24 cellular contexts compared by ENCODE assay signal in genomic region chr5:131818001-131818724, GRCh38. TPM values are rescaled to one million over a fixed set of nuclear protein-coding genes. Genes with fewer than 3 reads are reported as not detected.
DNase-seq lines count a peak whose midpoint lies in the region; ATAC-seq and TF ChIP-seq lines count a peak whose summit lies in the region.
"Had no signal": no experiment of that assay in that cellular context is flagged by ENCODE, and none has a peak within 500 bp of the region (broad histone marks: within the 10 kb centered on the region; RNA-seq: fewer than 3 reads in every experiment).

No MANE protein-coding gene starts in this region.

- H3K27ac Mint-ChIP-seq in activated naive CD8-positive, alpha-beta T cell treated with anti-CD3 and anti-CD28 coated beads, Interleukin-2, amount 10 ng/mL, durations not matched to agents 7 days and 5 days = peak overlapping the region; percentile 62
- H3K27ac Mint-ChIP-seq in activated naive CD8-positive, alpha-beta T cell treated with anti-CD3 and anti-CD28 coated beads, Interleukin-2, amount 50 U/mL, for 24 hours = no peak overlapping the region
- H3K27ac Mint-ChIP-seq in T-cell (peak overlapping the region; percentile 41 to 74), memory B cell (no peak overlapping the region), nephron progenitor cell (no peak overlapping the region)
- H3K27ac Mint-ChIP-seq: H9, HFFc6 had no signal

- no peaks in the 10 kb centered on the region for H3K36me3 Mint-ChIP-seq in activated naive CD8-positive, alpha-beta T cell treated with anti-CD3 and anti-CD28 coated beads, Interleukin-2, amount 10 ng/mL, durations not matched to agents 7 days and 5 days
- no peaks in the 10 kb centered on the region for H3K36me3 Mint-ChIP-seq in activated naive CD8-positive, alpha-beta T cell treated with anti-CD3 and anti-CD28 coated beads, Interleukin-2, amount 50 U/mL, for 24 hours (ENCODE audit: low read depth)
- H3K36me3 Mint-ChIP-seq in T-cell (no peaks in the 10 kb centered on the region), memory B cell (no peaks in the 10 kb centered on the region), nephron progenitor cell (ENCODE audit: low read depth) (no peaks in the 10 kb centered on the region)
- H3K36me3 Mint-ChIP-seq: CD4-positive, CD25-positive, alpha-beta regulatory T cell had no signal

- no peak for ATAC-seq in activated naive CD8-positive, alpha-beta T cell treated with anti-CD3 and anti-CD28 coated beads, Interleukin-2, amount 10 ng/mL, durations not matched to agents 7 days and 5 days (ENCODE audit: low read depth)
- ATAC-seq in activated naive CD8-positive, alpha-beta T cell treated with anti-CD3 and anti-CD28 coated beads, Interleukin-2, amount 50 U/mL, for 24 hours = no peak
- ATAC-seq in GM19035 (IDR thresholded peaks at IDR 0.05; ENCODE audit: unreplicated experiment) (peak; percentile 59), T-cell (replicated peaks in 1 of 4) (no peak), memory B cell (ENCODE audit: low read depth) (peak; percentile 48), Right ventricle myocardium inferior (no peak)
- ATAC-seq: K562, PC-3 had no signal

- H3K27me3 Mint-ChIP-seq in activated naive CD8-positive, alpha-beta T cell treated with anti-CD3 and anti-CD28 coated beads, Interleukin-2, amount 10 ng/mL, durations not matched to agents 7 days and 5 days = peaks cover 22% of the 10 kb centered on the region
- H3K27me3 Mint-ChIP-seq in activated naive CD8-positive, alpha-beta T cell treated with anti-CD3 and anti-CD28 coated beads, Interleukin-2, amount 50 U/mL, for 24 hours = peaks cover 6% of the 10 kb centered on the region
- peaks cover 0 to 2% of the 10 kb centered on the region in 2 donors for H3K27me3 Mint-ChIP-seq in T-cell
- H3K27me3 Mint-ChIP-seq in memory B cell = no peaks in the 10 kb centered on the region
- no peaks in the 10 kb centered on the region for H3K27me3 Mint-ChIP-seq in nephron progenitor cell (ENCODE audit: low read depth, poor library complexity)

- TF ChIP-seq CTCF in nephron progenitor cell (IDR thresholded peaks at IDR 0.05) = no peak

- H3K4me3 Mint-ChIP-seq in activated naive CD8-positive, alpha-beta T cell treated with anti-CD3 and anti-CD28 coated beads, Interleukin-2, amount 10 ng/mL, durations not matched to agents 7 days and 5 days = peak overlapping the region; percentile 19
- H3K4me3 Mint-ChIP-seq in activated naive CD8-positive, alpha-beta T cell treated with anti-CD3 and anti-CD28 coated beads, Interleukin-2, amount 50 U/mL, for 24 hours = no peak overlapping the region
- H3K4me3 Mint-ChIP-seq in T-cell (no peak overlapping the region), memory B cell (peak overlapping the region; percentile 56), nephron progenitor cell (no peak overlapping the region)
- H3K4me3 Mint-ChIP-seq: CD4-positive, CD25-positive, alpha-beta regulatory T cell; H9; HFFc6 had no signal

- H3K4me1 Mint-ChIP-seq in activated naive CD8-positive, alpha-beta T cell treated with anti-CD3 and anti-CD28 coated beads, Interleukin-2, amount 10 ng/mL, durations not matched to agents 7 days and 5 days = peaks cover 4% of the 10 kb centered on the region
- peaks cover 6% of the 10 kb centered on the region for H3K4me1 Mint-ChIP-seq in activated naive CD8-positive, alpha-beta T cell treated with anti-CD3 and anti-CD28 coated beads, Interleukin-2, amount 50 U/mL, for 24 hours
- H3K4me1 Mint-ChIP-seq in T-cell (peaks cover 0 to 11% (median 8%) of the 10 kb centered on the region in 3 donors), memory B cell (peaks cover 6% of the 10 kb centered on the region), nephron progenitor cell (no peaks in the 10 kb centered on the region)

- CTCF ChIA-PET in T-cell (lab: Charles Lee) = interaction anchor here in 1 of 2 donors (0.7 kb wide), 1 partner anchor 96 kb away, joined by 3 read pairs; no protein-coding TSS in a partner anchor

- DNase-seq in activated naive CD8-positive, alpha-beta T cell treated with anti-CD3 and anti-CD28 coated beads, Interleukin-2, amount 10 ng/mL, durations not matched to agents 7 days and 5 days = no peak
- no peak for DNase-seq in activated naive CD8-positive, alpha-beta T cell treated with anti-CD3 and anti-CD28 coated beads, Interleukin-2, amount 50 U/mL, for 24 hours
- DNase-seq in T-cell (no peak), memory B cell (ENCODE audit: low spot score in 2 of 2) (no peak), nephron progenitor cell (no peak), cerebellar nuclear complex (lab: John Stamatoyannopoulos, UW) (no peak), Right ventricle myocardium inferior (ENCODE audit: missing footprints) (no peak)
- DNase-seq: CD4-positive, CD25-positive, alpha-beta regulatory T cell; COR-L47; DMS53; GM23248; H9; HFFc6; Kasumi-1; NCI-H1092 treated with DMSO at 0.1 percent for 48 hours; NCI-H146; NCI-H1930; NCI-H2107; NCI-H524; NCI-H774; NK-92 treated with Interleukin-12 subunit alpha and Interleukin-12 subunit beta, amount 100 ng/mL, for 24 hours; PC-3 had no signal

- intact Hi-C loops in Right ventricle myocardium inferior (cut with DNase I) = no loop called here

- H3K9me3 Mint-ChIP-seq in activated naive CD8-positive, alpha-beta T cell treated with anti-CD3 and anti-CD28 coated beads, Interleukin-2, amount 10 ng/mL, durations not matched to agents 7 days and 5 days = peaks cover 2% of the 10 kb centered on the region
- no peaks in the 10 kb centered on the region for H3K9me3 Mint-ChIP-seq in activated naive CD8-positive, alpha-beta T cell treated with anti-CD3 and anti-CD28 coated beads, Interleukin-2, amount 50 U/mL, for 24 hours
- peaks cover 0 to 8% (median 0%) of the 10 kb centered on the region in 3 donors for H3K9me3 Mint-ChIP-seq in T-cell
- no peaks in the 10 kb centered on the region for H3K9me3 Mint-ChIP-seq in memory B cell
- H3K9me3 Mint-ChIP-seq in nephron progenitor cell = no peaks in the 10 kb centered on the region
- H3K9me3 Mint-ChIP-seq: H9 had no signal

- POLR2A ChIA-PET in activated naive CD8-positive, alpha-beta T cell treated with anti-CD3 and anti-CD28 coated beads, Interleukin-2, amount 10 ng/mL, durations not matched to agents 7 days and 5 days (lab: Charles Lee) = no interaction called here
- POLR2A ChIA-PET in T-cell (lab: Charles Lee) = no interaction called here

RNA-seq across cellular contexts. Expression of gene FNIP1, which starts 21.3 kb away (rescaled TPM):
- 10 to 100 TPM; 30.6 to 31.7 TPM for total RNA-seq in activated naive CD8-positive, alpha-beta T cell treated with anti-CD3 and anti-CD28 coated beads, Interleukin-2, amount 10 ng/mL, durations not matched to agents 7 days and 5 days
- 10 to 100 TPM; 26.7 to 32.7 (median 27.7) TPM for total RNA-seq in T-cell
- total RNA-seq in Right ventricle myocardium inferior = 30.8 TPM

Comparison
In these comparisons a context has a peak if more than half of its experiments do, and no peak if none do; other contexts are left out.
1. H3K27ac Mint-ChIP-seq: peak in activated naive CD8-positive, alpha-beta T cell treated with anti-CD3 and anti-CD28 coated beads, Interleukin-2, amount 10 ng/mL, durations not matched to agents 7 days and 5 days (single experiment) and T-cell (2 of 2); none in activated naive CD8-positive, alpha-beta T cell treated with anti-CD3 and anti-CD28 coated beads, Interleukin-2, amount 50 U/mL, for 24 hours (single experiment), memory B cell (single experiment) and nephron progenitor cell (single experiment).
2. H3K4me3 Mint-ChIP-seq: peak in activated naive CD8-positive, alpha-beta T cell treated with anti-CD3 and anti-CD28 coated beads, Interleukin-2, amount 10 ng/mL, durations not matched to agents 7 days and 5 days (single experiment) and memory B cell (single experiment); none in activated naive CD8-positive, alpha-beta T cell treated with anti-CD3 and anti-CD28 coated beads, Interleukin-2, amount 50 U/mL, for 24 hours (single experiment), T-cell (0 of 3) and nephron progenitor cell (single experiment).
3. ATAC-seq: peak in GM19035 (single experiment) and memory B cell (single experiment); none in activated naive CD8-positive, alpha-beta T cell treated with anti-CD3 and anti-CD28 coated beads, Interleukin-2, amount 10 ng/mL, durations not matched to agents 7 days and 5 days (single experiment), activated naive CD8-positive, alpha-beta T cell treated with anti-CD3 and anti-CD28 coated beads, Interleukin-2, amount 50 U/mL, for 24 hours (single experiment), T-cell (0 of 4) and Right ventricle myocardium inferior (single experiment).